1 cellular context compared by ENCODE assay signal in genomic region chr2:232319117-232320037, GRCh38.
TF ChIP-seq lines count a peak whose summit lies in the region.

No MANE protein-coding gene starts in this region.

TF ChIP-seq in GM23338, 12 proteins besides CTCF, POLR2A, EP300 and RAD21:
- TF ChIP-seq ETS1 (IDR thresholded peaks at IDR 0.05) (no peak), NANOG (IDR thresholded peaks at IDR 0.05; ENCODE audit: borderline replicate concordance) (no peak), EZH2 (IDR thresholded peaks at IDR 0.05; ENCODE audit: low read depth, unreplicated experiment) (no peak), POLR2AphosphoS5 (IDR thresholded peaks at IDR 0.05; ENCODE audit: low read depth) (no peak), ZNF331 (CRISPR knock-in tag; IDR thresholded peaks at IDR 0.05; ENCODE audit: low read depth) (no peak), JUNB (IDR thresholded peaks at IDR 0.05; ENCODE audit: unreplicated experiment) (no peak), STAT1 (IDR thresholded peaks at IDR 0.05; ENCODE audit: unreplicated experiment) (no peak), CREB1 (CRISPR knock-in tag; IDR thresholded peaks at IDR 0.05; ENCODE audit: low read depth) (no peak), EZH2phosphoT487 (IDR thresholded peaks at IDR 0.05; ENCODE audit: unreplicated experiment) (no peak), ZNF114 (CRISPR knock-in tag; IDR thresholded peaks at IDR 0.05) (no peak)
- TF ChIP-seq, protein P1, sequence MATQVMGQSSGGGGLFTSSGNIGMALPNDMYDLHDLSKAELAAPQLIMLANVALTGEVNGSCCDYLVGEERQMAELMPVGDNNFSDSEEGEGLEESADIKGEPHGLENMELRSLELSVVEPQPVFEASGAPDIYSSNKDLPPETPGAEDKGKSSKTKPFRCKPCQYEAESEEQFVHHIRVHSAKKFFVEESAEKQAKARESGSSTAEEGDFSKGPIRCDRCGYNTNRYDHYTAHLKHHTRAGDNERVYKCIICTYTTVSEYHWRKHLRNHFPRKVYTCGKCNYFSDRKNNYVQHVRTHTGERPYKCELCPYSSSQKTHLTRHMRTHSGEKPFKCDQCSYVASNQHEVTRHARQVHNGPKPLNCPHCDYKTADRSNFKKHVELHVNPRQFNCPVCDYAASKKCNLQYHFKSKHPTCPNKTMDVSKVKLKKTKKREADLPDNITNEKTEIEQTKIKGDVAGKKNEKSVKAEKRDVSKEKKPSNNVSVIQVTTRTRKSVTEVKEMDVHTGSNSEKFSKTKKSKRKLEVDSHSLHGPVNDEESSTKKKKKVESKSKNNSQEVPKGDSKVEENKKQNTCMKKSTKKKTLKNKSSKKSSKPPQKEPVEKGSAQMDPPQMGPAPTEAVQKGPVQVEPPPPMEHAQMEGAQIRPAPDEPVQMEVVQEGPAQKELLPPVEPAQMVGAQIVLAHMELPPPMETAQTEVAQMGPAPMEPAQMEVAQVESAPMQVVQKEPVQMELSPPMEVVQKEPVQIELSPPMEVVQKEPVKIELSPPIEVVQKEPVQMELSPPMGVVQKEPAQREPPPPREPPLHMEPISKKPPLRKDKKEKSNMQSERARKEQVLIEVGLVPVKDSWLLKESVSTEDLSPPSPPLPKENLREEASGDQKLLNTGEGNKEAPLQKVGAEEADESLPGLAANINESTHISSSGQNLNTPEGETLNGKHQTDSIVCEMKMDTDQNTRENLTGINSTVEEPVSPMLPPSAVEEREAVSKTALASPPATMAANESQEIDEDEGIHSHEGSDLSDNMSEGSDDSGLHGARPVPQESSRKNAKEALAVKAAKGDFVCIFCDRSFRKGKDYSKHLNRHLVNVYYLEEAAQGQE (IDR thresholded peaks at IDR 0.05; ENCODE audit: unreplicated experiment), result no peak
- TF ChIP-seq, protein P2, sequence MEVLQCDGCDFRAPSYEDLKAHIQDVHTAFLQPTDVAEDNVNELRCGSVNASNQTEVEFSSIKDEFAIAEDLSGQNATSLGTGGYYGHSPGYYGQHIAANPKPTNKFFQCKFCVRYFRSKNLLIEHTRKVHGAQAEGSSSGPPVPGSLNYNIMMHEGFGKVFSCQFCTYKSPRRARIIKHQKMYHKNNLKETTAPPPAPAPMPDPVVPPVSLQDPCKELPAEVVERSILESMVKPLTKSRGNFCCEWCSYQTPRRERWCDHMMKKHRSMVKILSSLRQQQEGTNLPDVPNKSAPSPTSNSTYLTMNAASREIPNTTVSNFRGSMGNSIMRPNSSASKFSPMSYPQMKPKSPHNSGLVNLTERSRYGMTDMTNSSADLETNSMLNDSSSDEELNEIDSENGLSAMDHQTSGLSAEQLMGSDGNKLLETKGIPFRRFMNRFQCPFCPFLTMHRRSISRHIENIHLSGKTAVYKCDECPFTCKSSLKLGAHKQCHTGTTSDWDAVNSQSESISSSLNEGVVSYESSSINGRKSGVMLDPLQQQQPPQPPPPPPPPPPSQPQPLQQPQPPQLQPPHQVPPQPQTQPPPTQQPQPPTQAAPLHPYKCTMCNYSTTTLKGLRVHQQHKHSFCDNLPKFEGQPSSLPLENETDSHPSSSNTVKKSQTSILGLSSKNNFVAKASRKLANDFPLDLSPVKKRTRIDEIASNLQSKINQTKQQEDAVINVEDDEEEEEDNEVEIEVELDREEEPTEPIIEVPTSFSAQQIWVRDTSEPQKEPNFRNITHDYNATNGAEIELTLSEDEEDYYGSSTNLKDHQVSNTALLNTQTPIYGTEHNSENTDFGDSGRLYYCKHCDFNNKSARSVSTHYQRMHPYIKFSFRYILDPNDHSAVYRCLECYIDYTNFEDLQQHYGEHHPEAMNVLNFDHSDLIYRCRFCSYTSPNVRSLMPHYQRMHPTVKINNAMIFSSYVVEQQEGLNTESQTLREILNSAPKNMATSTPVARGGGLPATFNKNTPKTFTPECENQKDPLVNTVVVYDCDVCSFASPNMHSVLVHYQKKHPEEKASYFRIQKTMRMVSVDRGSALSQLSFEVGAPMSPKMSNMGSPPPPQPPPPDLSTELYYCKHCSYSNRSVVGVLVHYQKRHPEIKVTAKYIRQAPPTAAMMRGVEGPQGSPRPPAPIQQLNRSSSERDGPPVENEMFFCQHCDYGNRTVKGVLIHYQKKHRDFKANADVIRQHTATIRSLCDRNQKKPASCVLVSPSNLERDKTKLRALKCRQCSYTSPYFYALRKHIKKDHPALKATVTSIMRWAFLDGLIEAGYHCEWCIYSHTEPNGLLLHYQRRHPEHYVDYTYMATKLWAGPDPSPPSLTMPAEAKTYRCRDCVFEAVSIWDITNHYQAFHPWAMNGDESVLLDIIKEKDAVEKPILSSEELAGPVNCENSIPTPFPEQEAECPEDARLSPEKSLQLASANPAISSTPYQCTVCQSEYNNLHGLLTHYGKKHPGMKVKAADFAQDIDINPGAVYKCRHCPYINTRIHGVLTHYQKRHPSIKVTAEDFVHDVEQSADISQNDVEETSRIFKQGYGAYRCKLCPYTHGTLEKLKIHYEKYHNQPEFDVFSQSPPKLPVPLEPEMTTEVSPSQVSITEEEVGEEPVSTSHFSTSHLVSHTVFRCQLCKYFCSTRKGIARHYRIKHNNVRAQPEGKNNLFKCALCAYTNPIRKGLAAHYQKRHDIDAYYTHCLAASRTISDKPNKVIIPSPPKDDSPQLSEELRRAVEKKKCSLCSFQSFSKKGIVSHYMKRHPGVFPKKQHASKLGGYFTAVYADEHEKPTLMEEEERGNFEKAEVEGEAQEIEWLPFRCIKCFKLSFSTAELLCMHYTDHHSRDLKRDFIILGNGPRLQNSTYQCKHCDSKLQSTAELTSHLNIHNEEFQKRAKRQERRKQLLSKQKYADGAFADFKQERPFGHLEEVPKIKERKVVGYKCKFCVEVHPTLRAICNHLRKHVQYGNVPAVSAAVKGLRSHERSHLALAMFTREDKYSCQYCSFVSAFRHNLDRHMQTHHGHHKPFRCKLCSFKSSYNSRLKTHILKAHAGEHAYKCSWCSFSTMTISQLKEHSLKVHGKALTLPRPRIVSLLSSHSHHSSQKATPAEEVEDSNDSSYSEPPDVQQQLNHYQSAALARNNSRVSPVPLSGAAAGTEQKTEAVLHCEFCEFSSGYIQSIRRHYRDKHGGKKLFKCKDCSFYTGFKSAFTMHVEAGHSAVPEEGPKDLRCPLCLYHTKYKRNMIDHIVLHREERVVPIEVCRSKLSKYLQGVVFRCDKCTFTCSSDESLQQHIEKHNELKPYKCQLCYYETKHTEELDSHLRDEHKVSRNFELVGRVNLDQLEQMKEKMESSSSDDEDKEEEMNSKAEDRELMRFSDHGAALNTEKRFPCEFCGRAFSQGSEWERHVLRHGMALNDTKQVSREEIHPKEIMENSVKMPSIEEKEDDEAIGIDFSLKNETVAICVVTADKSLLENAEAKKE (CRISPR knock-in tag; IDR thresholded peaks at IDR 0.05), result no peak
